In genomic region chr7:135557455-135558336, GRCh38 we compare ENCODE assay signal across 1 cellular context.
TF ChIP-seq lines count a peak whose summit lies in the region.

Gene NUP205 (plus strand): TSS chr7:135557917. CDS start chr7:135557945, 28 bp downstream.

TF ChIP-seq in K562, 482 proteins besides CTCF, POLR2A, EP300 and RAD21 (continued from another document and continues in another):
- no peak for TF ChIP-seq ZNF407 (IDR thresholded peaks at IDR 0.05; ENCODE audit: low read depth)
- TF ChIP-seq TBP (optimal IDR thresholded peaks at IDR 0.05; ENCODE audit: low read depth, low read length): peak; percentile 96
- TF ChIP-seq HCFC1 (IDR thresholded peaks at IDR 0.05; ENCODE audit: low read depth, low read length): peak; percentile 98
- TF ChIP-seq HMG20B (CRISPR knock-in tag; IDR thresholded peaks at IDR 0.05): no peak
- TF ChIP-seq CUX1 (CRISPR knock-in tag; IDR thresholded peaks at IDR 0.05): no peak
- TF ChIP-seq ADNP (tag; IDR thresholded peaks at IDR 0.05): no peak
- TF ChIP-seq ZNF695 (CRISPR knock-in tag; IDR thresholded peaks at IDR 0.05): no peak
- peak; percentile 84 for TF ChIP-seq SIN3B (IDR thresholded peaks at IDR 0.05; ENCODE audit: low read depth)
- TF ChIP-seq TOE1 (IDR thresholded peaks at IDR 0.05; ENCODE audit: borderline replicate concordance): peak; percentile 87
- TF ChIP-seq TOE1 (CRISPR knock-in tag; IDR thresholded peaks at IDR 0.05; ENCODE audit: borderline replicate concordance, low read depth): no peak; the same call in 1 of the 2 replicates
- TF ChIP-seq YY1 (IDR thresholded peaks at IDR 0.05; ENCODE audit: borderline replicate concordance in 1 of 3, control insufficient read depth in 1 of 3, extremely low read depth in 1 of 3, insufficient read depth in 3 of 3, insufficient read length in 1 of 3, insufficient replicate concordance in 2 of 3, low read depth in 1 of 3, low read length in 2 of 3): peak; percentile 81 to 99 (median 96)
- 0 out of 2 replicates have a peak, but pooled peaks have one; percentile 50 for TF ChIP-seq ZNF583 (CRISPR knock-in tag; IDR thresholded peaks at IDR 0.05)
- TF ChIP-seq ARID2 (IDR thresholded peaks at IDR 0.05): no peak
- no peak; the same call in 1 of the 2 replicates for TF ChIP-seq PKNOX1 (IDR thresholded peaks at IDR 0.05)
- TF ChIP-seq ZNF639 (CRISPR knock-in tag; conservative IDR thresholded peaks at IDR 0.05 in 1 of 2, IDR thresholded peaks at IDR 0.05 in 1 of 2): peak in 1 of 2 experiments; percentile 89; a peak in 1 of 4 replicates
- peak; percentile 85 for TF ChIP-seq GTF2B (IDR thresholded peaks at IDR 0.05; ENCODE audit: extremely low read depth, insufficient read length)
- TF ChIP-seq PRDM10 (IDR thresholded peaks at IDR 0.05; ENCODE audit: partially characterized antibody): no peak
- peak; percentile 42 for TF ChIP-seq ZNF75A (CRISPR knock-in tag; IDR thresholded peaks at IDR 0.05)
- 0 out of 2 replicates have a peak, but pooled peaks have one; percentile 37 for TF ChIP-seq MECOM (CRISPR knock-in tag; IDR thresholded peaks at IDR 0.05)
- TF ChIP-seq SUPT5H (IDR thresholded peaks at IDR 0.05): peak; percentile 99
- TF ChIP-seq HDAC3 (IDR thresholded peaks at IDR 0.05; ENCODE audit: borderline replicate concordance, partially characterized antibody): no peak
- no peak for TF ChIP-seq RFX1 (IDR thresholded peaks at IDR 0.05)
- TF ChIP-seq ATF4 (CRISPR knock-in tag; IDR thresholded peaks at IDR 0.05): peak; percentile 55; the same call in 1 of the 2 replicates
- TF ChIP-seq KLF10 (CRISPR knock-in tag; IDR thresholded peaks at IDR 0.05): no peak
- no peak for TF ChIP-seq HINFP (tag; conservative IDR thresholded peaks at IDR 0.05; ENCODE audit: low read depth)
- TF ChIP-seq MIER1 (IDR thresholded peaks at IDR 0.05; ENCODE audit: low read depth): no peak
- TF ChIP-seq XRCC5 (IDR thresholded peaks at IDR 0.05; ENCODE audit: low read depth, low read length): peak; percentile 77; the same call in 1 of the 2 replicates
- TF ChIP-seq NCOR1 (IDR thresholded peaks at IDR 0.05): peak; percentile 42; the same call in 1 of the 2 replicates
- no peak for TF ChIP-seq HMG20A (CRISPR knock-in tag; conservative IDR thresholded peaks at IDR 0.05)
- TF ChIP-seq CHCHD3 (CRISPR knock-in tag; IDR thresholded peaks at IDR 0.05): 0 out of 2 replicates have a peak, but pooled peaks have one; percentile 4
- no peak for TF ChIP-seq SMC3 (conservative IDR thresholded peaks at IDR 0.05; ENCODE audit: insufficient read depth, low read depth, low read length)
- TF ChIP-seq TEAD1 (CRISPR knock-in tag; IDR thresholded peaks at IDR 0.05): peak; percentile 62 to 94; a peak in 3 of 4 replicates
- TF ChIP-seq EHMT2 (IDR thresholded peaks at IDR 0.05): no peak
- peak; percentile 14; the same call in 1 of the 2 replicates for TF ChIP-seq TRIM28 (IDR thresholded peaks at IDR 0.05)
- peak; percentile 93 for TF ChIP-seq CREB1 (IDR thresholded peaks at IDR 0.05)
- peak; percentile 90 for TF ChIP-seq CREB1 (CRISPR knock-in tag; IDR thresholded peaks at IDR 0.05)
- TF ChIP-seq ZNF445 (CRISPR knock-in tag; IDR thresholded peaks at IDR 0.05; ENCODE audit: low read depth): no peak
